In the genomic region with DNA sequence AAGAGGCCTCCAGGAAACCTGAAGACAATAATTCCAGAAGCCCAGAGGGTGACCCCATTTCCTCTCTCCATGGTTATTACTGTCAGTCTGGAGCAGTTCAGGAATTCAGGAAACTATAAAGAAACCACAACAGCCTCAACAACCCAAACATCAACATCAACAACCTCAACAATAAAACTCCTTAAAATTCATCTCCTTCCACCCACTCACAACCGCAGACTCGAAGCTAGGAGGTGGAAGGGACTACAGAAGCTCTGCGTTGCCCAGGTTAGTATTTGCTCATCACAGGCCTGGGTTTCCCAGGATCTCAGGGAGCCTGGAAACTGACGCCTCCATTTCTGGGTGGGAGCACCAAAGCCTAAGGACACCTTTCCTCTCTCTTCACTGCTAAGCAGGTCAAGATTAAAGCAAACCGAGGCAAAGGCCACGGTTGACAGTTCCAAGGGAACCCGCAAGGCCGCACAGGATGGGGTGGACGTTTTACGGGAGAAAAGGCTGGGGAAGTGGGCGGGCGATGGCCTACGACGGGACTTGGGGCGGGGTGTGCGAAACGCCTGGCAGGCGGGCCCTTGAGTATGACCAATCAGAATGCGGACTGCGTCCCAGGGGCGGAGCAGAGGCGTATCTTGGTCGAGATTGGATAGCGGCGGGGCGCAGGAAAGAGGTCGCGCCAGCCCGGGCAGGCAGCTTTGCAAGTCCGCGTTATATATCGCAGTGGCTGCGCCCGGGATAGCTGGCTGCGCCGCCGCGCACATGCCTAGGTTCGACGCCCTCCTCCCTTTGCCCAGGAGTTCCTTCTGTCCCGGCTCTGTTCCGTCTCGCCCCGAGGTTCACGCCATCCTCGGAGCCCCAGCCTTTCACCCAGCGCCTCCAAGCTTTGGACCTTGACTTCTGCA, we compare ENCODE assay signal across 1 cellular context.
TF ChIP-seq lines count a peak whose summit lies in the region.

A gene with protein sequence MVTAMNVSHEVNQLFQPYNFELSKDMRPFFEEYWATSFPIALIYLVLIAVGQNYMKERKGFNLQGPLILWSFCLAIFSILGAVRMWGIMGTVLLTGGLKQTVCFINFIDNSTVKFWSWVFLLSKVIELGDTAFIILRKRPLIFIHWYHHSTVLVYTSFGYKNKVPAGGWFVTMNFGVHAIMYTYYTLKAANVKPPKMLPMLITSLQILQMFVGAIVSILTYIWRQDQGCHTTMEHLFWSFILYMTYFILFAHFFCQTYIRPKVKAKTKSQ (plus strand): TSS at position 654 of the 896 bp plus-strand sequence. CDS start 250 bp downstream, outside the sequence.

TF ChIP-seq in HepG2, 621 proteins besides CTCF, POLR2A, EP300 and RAD21 (continued from another document and continues in another):
- TF ChIP-seq, protein P1, sequence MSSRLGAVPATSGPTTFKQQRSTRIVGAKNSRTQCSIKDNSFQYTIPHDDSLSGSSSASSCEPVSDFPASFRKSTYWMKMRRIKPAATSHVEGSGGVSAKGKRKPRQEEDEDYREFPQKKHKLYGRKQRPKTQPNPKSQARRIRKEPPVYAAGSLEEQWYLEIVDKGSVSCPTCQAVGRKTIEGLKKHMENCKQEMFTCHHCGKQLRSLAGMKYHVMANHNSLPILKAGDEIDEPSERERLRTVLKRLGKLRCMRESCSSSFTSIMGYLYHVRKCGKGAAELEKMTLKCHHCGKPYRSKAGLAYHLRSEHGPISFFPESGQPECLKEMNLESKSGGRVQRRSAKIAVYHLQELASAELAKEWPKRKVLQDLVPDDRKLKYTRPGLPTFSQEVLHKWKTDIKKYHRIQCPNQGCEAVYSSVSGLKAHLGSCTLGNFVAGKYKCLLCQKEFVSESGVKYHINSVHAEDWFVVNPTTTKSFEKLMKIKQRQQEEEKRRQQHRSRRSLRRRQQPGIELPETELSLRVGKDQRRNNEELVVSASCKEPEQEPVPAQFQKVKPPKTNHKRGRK (CRISPR knock-in tag; IDR thresholded peaks at IDR 0.05) = no peak
- TF ChIP-seq ZNF17 (CRISPR knock-in tag; IDR thresholded peaks at IDR 0.05) (no peak), FIP1L1 (IDR thresholded peaks at IDR 0.05; ENCODE audit: borderline replicate concordance, insufficient read depth, low read depth, low read length) (no peak), KAT2B (IDR thresholded peaks at IDR 0.05; ENCODE audit: borderline replicate concordance, low read depth, low read length) (no peak), ZSCAN12 (CRISPR knock-in tag; IDR thresholded peaks at IDR 0.05) (peak; percentile 50; the same call in 1 of the 2 replicates), RBM39 (IDR thresholded peaks at IDR 0.05; ENCODE audit: low read depth, low read length, poor library complexity, severe bottlenecking) (no peak), NFYC (CRISPR knock-in tag; IDR thresholded peaks at IDR 0.05) (peak; percentile 81), ZNF101 (CRISPR knock-in tag; IDR thresholded peaks at IDR 0.05; ENCODE audit: borderline replicate concordance, low read depth) (no peak), EZH2 (conservative IDR thresholded peaks at IDR 0.05; ENCODE audit: low read depth, low read length) (no peak), NFE2L1 (CRISPR knock-in tag; IDR thresholded peaks at IDR 0.05; ENCODE audit: borderline replicate concordance) (peak; percentile 71; the same call in 1 of the 2 replicates), ZFY (CRISPR knock-in tag; IDR thresholded peaks at IDR 0.05) (peak; percentile 60), HNRNPH1 (optimal IDR thresholded peaks at IDR 0.05; ENCODE audit: low read depth, low read length) (no peak), ZBTB8A (CRISPR knock-in tag; IDR thresholded peaks at IDR 0.05; ENCODE audit: borderline replicate concordance, low read depth) (peak; percentile 77; the same call in 1 of the 2 replicates), BRCA1 (CRISPR knock-in tag; IDR thresholded peaks at IDR 0.05) (peak; percentile 64; the same call in 1 of the 2 replicates), KAT8 (CRISPR knock-in tag; IDR thresholded peaks at IDR 0.05) (peak; percentile 61), HIVEP1 (CRISPR knock-in tag; IDR thresholded peaks at IDR 0.05) (0 out of 2 replicates have a peak, but pooled peaks have one; percentile 49), CHD2 (IDR thresholded peaks at IDR 0.05; ENCODE audit: low read depth, low read length) (0 out of 2 replicates have a peak, but pooled peaks have one; percentile 34), ASH2L (IDR thresholded peaks at IDR 0.05; ENCODE audit: insufficient read length, low read depth, low read length) (peak; percentile 50), ZNF326 (CRISPR knock-in tag; IDR thresholded peaks at IDR 0.05; ENCODE audit: borderline replicate concordance) (no peak), ZNF350 (CRISPR knock-in tag; IDR thresholded peaks at IDR 0.05; ENCODE audit: borderline replicate concordance, low read depth) (peak; percentile 89), FOXC1 (CRISPR knock-in tag; IDR thresholded peaks at IDR 0.05; ENCODE audit: borderline replicate concordance) (peak; percentile 99), PHF21A (CRISPR knock-in tag; IDR thresholded peaks at IDR 0.05) (peak; percentile 59; the same call in 1 of the 2 replicates), ZNF567 (CRISPR knock-in tag; IDR thresholded peaks at IDR 0.05; ENCODE audit: borderline replicate concordance) (no peak)
- TF ChIP-seq, protein P2, sequence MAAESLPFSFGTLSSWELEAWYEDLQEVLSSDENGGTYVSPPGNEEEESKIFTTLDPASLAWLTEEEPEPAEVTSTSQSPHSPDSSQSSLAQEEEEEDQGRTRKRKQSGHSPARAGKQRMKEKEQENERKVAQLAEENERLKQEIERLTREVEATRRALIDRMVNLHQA (CRISPR knock-in tag; IDR thresholded peaks at IDR 0.05) = no peak
- TF ChIP-seq, protein P3, sequence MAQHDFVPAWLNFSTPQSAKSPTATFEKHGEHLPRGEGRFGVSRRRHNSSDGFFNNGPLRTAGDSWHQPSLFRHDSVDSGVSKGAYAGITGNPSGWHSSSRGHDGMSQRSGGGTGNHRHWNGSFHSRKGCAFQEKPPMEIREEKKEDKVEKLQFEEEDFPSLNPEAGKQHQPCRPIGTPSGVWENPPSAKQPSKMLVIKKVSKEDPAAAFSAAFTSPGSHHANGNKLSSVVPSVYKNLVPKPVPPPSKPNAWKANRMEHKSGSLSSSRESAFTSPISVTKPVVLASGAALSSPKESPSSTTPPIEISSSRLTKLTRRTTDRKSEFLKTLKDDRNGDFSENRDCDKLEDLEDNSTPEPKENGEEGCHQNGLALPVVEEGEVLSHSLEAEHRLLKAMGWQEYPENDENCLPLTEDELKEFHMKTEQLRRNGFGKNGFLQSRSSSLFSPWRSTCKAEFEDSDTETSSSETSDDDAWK (CRISPR knock-in tag; IDR thresholded peaks at IDR 0.05) = no peak
- TF ChIP-seq, protein P4, sequence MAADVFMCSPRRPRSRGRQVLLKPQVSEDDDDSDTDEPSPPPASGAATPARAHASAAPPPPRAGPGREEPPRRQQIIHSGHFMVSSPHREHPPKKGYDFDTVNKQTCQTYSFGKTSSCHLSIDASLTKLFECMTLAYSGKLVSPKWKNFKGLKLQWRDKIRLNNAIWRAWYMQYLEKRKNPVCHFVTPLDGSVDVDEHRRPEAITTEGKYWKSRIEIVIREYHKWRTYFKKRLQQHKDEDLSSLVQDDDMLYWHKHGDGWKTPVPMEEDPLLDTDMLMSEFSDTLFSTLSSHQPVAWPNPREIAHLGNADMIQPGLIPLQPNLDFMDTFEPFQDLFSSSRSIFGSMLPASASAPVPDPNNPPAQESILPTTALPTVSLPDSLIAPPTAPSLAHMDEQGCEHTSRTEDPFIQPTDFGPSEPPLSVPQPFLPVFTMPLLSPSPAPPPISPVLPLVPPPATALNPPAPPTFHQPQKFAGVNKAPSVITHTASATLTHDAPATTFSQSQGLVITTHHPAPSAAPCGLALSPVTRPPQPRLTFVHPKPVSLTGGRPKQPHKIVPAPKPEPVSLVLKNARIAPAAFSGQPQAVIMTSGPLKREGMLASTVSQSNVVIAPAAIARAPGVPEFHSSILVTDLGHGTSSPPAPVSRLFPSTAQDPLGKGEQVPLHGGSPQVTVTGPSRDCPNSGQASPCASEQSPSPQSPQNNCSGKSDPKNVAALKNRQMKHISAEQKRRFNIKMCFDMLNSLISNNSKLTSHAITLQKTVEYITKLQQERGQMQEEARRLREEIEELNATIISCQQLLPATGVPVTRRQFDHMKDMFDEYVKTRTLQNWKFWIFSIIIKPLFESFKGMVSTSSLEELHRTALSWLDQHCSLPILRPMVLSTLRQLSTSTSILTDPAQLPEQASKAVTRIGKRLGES (CRISPR knock-in tag; IDR thresholded peaks at IDR 0.05; ENCODE audit: borderline replicate concordance) = peak; percentile 52; the same call in 1 of the 2 replicates
- TF ChIP-seq, protein P5, sequence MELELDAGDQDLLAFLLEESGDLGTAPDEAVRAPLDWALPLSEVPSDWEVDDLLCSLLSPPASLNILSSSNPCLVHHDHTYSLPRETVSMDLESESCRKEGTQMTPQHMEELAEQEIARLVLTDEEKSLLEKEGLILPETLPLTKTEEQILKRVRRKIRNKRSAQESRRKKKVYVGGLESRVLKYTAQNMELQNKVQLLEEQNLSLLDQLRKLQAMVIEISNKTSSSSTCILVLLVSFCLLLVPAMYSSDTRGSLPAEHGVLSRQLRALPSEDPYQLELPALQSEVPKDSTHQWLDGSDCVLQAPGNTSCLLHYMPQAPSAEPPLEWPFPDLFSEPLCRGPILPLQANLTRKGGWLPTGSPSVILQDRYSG (CRISPR knock-in tag; IDR thresholded peaks at IDR 0.05) = no peak
- TF ChIP-seq, protein P6, sequence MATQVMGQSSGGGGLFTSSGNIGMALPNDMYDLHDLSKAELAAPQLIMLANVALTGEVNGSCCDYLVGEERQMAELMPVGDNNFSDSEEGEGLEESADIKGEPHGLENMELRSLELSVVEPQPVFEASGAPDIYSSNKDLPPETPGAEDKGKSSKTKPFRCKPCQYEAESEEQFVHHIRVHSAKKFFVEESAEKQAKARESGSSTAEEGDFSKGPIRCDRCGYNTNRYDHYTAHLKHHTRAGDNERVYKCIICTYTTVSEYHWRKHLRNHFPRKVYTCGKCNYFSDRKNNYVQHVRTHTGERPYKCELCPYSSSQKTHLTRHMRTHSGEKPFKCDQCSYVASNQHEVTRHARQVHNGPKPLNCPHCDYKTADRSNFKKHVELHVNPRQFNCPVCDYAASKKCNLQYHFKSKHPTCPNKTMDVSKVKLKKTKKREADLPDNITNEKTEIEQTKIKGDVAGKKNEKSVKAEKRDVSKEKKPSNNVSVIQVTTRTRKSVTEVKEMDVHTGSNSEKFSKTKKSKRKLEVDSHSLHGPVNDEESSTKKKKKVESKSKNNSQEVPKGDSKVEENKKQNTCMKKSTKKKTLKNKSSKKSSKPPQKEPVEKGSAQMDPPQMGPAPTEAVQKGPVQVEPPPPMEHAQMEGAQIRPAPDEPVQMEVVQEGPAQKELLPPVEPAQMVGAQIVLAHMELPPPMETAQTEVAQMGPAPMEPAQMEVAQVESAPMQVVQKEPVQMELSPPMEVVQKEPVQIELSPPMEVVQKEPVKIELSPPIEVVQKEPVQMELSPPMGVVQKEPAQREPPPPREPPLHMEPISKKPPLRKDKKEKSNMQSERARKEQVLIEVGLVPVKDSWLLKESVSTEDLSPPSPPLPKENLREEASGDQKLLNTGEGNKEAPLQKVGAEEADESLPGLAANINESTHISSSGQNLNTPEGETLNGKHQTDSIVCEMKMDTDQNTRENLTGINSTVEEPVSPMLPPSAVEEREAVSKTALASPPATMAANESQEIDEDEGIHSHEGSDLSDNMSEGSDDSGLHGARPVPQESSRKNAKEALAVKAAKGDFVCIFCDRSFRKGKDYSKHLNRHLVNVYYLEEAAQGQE (IDR thresholded peaks at IDR 0.05; ENCODE audit: borderline replicate concordance in 1 of 2, low read depth in 1 of 2, low read length in 2 of 2) = no peak
- TF ChIP-seq, protein P7, sequence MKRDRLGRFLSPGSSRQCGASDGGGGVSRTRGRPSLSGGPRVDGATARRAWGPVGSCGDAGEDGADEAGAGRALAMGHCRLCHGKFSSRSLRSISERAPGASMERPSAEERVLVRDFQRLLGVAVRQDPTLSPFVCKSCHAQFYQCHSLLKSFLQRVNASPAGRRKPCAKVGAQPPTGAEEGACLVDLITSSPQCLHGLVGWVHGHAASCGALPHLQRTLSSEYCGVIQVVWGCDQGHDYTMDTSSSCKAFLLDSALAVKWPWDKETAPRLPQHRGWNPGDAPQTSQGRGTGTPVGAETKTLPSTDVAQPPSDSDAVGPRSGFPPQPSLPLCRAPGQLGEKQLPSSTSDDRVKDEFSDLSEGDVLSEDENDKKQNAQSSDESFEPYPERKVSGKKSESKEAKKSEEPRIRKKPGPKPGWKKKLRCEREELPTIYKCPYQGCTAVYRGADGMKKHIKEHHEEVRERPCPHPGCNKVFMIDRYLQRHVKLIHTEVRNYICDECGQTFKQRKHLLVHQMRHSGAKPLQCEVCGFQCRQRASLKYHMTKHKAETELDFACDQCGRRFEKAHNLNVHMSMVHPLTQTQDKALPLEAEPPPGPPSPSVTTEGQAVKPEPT (CRISPR knock-in tag; IDR thresholded peaks at IDR 0.05; ENCODE audit: low read depth) = peak; percentile 92
- TF ChIP-seq, protein P8, sequence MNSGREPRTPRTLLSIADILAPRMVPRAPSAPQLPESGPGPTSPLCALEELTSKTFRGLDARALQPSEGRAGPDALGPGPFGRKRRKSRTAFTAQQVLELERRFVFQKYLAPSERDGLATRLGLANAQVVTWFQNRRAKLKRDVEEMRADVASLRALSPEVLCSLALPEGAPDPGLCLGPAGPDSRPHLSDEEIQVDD (CRISPR knock-in tag; IDR thresholded peaks at IDR 0.05; ENCODE audit: borderline replicate concordance) = peak; percentile 87; the same call in 1 of the 2 replicates
- TF ChIP-seq, protein P9, sequence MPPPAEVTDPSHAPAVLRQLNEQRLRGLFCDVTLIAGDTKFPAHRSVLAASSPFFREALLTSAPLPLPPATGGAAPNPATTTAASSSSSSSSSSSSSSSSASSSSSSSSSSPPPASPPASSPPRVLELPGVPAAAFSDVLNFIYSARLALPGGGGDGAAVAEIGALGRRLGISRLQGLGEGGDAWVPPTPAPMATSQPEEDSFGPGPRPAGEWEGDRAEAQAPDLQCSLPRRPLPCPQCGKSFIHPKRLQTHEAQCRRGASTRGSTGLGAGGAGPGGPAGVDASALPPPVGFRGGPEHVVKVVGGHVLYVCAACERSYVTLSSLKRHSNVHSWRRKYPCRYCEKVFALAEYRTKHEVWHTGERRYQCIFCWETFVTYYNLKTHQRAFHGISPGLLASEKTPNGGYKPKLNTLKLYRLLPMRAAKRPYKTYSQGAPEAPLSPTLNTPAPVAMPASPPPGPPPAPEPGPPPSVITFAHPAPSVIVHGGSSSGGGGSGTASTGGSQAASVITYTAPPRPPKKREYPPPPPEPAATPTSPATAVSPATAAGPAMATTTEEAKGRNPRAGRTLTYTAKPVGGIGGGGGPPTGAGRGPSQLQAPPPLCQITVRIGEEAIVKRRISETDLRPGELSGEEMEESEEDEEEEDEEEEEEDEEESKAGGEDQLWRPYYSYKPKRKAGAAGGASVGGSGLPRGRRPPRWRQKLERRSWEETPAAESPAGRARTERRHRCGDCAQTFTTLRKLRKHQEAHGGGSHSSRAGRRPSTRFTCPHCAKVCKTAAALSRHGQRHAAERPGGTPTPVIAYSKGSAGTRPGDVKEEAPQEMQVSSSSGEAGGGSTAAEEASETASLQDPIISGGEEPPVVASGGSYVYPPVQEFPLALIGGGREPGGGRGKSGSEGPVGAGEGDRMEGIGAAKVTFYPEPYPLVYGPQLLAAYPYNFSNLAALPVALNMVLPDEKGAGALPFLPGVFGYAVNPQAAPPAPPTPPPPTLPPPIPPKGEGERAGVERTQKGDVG (CRISPR knock-in tag; IDR thresholded peaks at IDR 0.05; ENCODE audit: borderline replicate concordance) = peak; percentile 95; the same call in 1 of the 2 replicates
- TF ChIP-seq, protein P10, sequence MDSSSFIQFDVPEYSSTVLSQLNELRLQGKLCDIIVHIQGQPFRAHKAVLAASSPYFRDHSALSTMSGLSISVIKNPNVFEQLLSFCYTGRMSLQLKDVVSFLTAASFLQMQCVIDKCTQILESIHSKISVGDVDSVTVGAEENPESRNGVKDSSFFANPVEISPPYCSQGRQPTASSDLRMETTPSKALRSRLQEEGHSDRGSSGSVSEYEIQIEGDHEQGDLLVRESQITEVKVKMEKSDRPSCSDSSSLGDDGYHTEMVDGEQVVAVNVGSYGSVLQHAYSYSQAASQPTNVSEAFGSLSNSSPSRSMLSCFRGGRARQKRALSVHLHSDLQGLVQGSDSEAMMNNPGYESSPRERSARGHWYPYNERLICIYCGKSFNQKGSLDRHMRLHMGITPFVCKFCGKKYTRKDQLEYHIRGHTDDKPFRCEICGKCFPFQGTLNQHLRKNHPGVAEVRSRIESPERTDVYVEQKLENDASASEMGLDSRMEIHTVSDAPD (CRISPR knock-in tag; IDR thresholded peaks at IDR 0.05) = peak; percentile 78; the same call in 1 of the 2 replicates
